Comparison of ENCODE assay signal across 8 cellular contexts in genomic region chr6:38702471-38703397, GRCh38. TPM values are rescaled to one million over a fixed set of nuclear protein-coding genes. Genes with fewer than 3 reads are reported as not detected.
A peak's percentile ranks its signal among the peaks of the same experiment; 100 is the strongest.
DNase-seq lines count a peak whose midpoint lies in the region; ATAC-seq and TF ChIP-seq lines count a peak whose summit lies in the region.

Gene GLO1, minus strand, starts transcription at chr6:38703145. Its CDS starts 91 bp downstream, at chr6:38703054.

- H3K27ac ChIP-seq in upper lobe of right lung: peak within 1 kb of the TSS; percentile 95

- peak within 1 kb of the TSS; percentile 91 for H3K27ac Mint-ChIP-seq in T-helper 17 cell

- peak within 1 kb of the TSS; percentile 90 for H3K4me3 Mint-ChIP-seq in T-helper 17 cell

- peak; percentile 89 for TF ChIP-seq POLR2A in GM15510 (IDR thresholded peaks at IDR 0.05; ENCODE audit: borderline replicate concordance, extremely low read depth, insufficient read length)

- DNase-seq in NCI-H1694 treated with DMSO at 0.1 percent for 48 hours (lab: John Stamatoyannopoulos, UW) (peak; percentile 95), T-helper 17 cell (peak; percentile 86 to 91 (median 90)), amygdala (lab: John Stamatoyannopoulos, UW) (peak; percentile 77 to 99 (median 96)), left cardiac atrium (peak; percentile 98), posterior vena cava (ENCODE audit: low spot score) (peak; percentile 99), upper lobe of right lung (peak; percentile 98)

- H3K4me1 Mint-ChIP-seq in T-helper 17 cell: peaks cover 16% of the 10 kb centered on the region

- ATAC-seq in HG02885 (IDR thresholded peaks at IDR 0.05; ENCODE audit: poor library complexity, unreplicated experiment): peak; percentile 100
- peak; percentile 100 for ATAC-seq in T-helper 17 cell
- ATAC-seq in left cardiac atrium: peak; percentile 100
- ATAC-seq in upper lobe of right lung: peak; percentile 100

- H3K36me3 Mint-ChIP-seq in T-helper 17 cell (ENCODE audit: low read depth): peaks cover 2% of the 10 kb centered on the region

- no peaks in the 10 kb centered on the region for H3K4me1 ChIP-seq in upper lobe of right lung

- peak within 1 kb of the TSS; percentile 88 for H3K4me3 ChIP-seq in upper lobe of right lung

- no peak for TF ChIP-seq CTCF in upper lobe of right lung (IDR thresholded peaks at IDR 0.05)

- intact Hi-C loops in left cardiac atrium (cut with DNase I) (no loop called here), posterior vena cava (cut with DNase I) (no loop called here), upper lobe of right lung (cut with DNase I) (no loop called here)

- peaks cover 10% of the 10 kb centered on the region for H3K27me3 Mint-ChIP-seq in T-helper 17 cell

- no peaks in the 10 kb centered on the region for H3K9me3 ChIP-seq in T-helper 17 cell (ENCODE audit: control insufficient read depth, low read length, poor library complexity, severe bottlenecking)
- H3K9me3 ChIP-seq in upper lobe of right lung: peaks cover 3% of the 10 kb centered on the region

- no peaks in the 10 kb centered on the region for H3K36me3 ChIP-seq in upper lobe of right lung

- no peaks in the 10 kb centered on the region for H3K27me3 ChIP-seq in upper lobe of right lung

RNA-seq across cellular contexts. Expression of gene GLO1, which starts in this region (rescaled TPM):
- 10 to 100 TPM; 22.4 to 27.7 TPM for total RNA-seq in T-helper 17 cell
- total RNA-seq in left cardiac atrium: 10 to 100 TPM; 71.5 to 80.8 TPM
- total RNA-seq in posterior vena cava: 10 to 100 TPM; 40.3 to 53.4 TPM
- 91.4 TPM for total RNA-seq in upper lobe of right lung

Comparison
In these comparisons a context has a peak if more than half of its experiments do, and no peak if none do; other contexts are left out.
1. Peak in every context shown above with its lines: DNase-seq, ATAC-seq, H3K4me3 ChIP-seq and H3K27ac ChIP-seq.